8 cellular contexts compared by ENCODE assay signal in genomic region chr13:28137556-28137955, GRCh38. TPM values are rescaled to one million over a fixed set of nuclear protein-coding genes. Genes with fewer than 3 reads are reported as not detected.
A peak's percentile ranks its signal among the peaks of the same experiment; 100 is the strongest.
DNase-seq lines count a peak whose midpoint lies in the region; ATAC-seq, FAIRE-seq and TF ChIP-seq lines count a peak whose summit lies in the region.

No MANE protein-coding gene starts in this region.

- H3K9ac ChIP-seq in Karpas-422 (ENCODE audit: low read length) (peak overlapping the region; percentile 99), GM12878 (ENCODE audit: control insufficient read depth, insufficient read depth, low read length) (peak overlapping the region; percentile 67), liver (ENCODE audit: low read depth in 1 of 2, low read length in 2 of 2) (peak overlapping the region; percentile 86 to 92)

- in situ Hi-C loops in GM12878 (cut with MboI), result no loop called here

- DNase-seq in Karpas-422, result no peak
- DNase-seq in GM12878 (ENCODE audit: low read depth, low spot score), result no peak
- DNase-seq in tibial artery, result no peak
- no peak for DNase-seq in NCI-H2196 (lab: John Stamatoyannopoulos, UW; ENCODE audit: unreplicated experiment)
- no peak for DNase-seq in stimulated activated CD4-positive, alpha-beta T cell treated with anti-CD3 and anti-CD28 coated beads, Interleukin-4, amount 100 ng/mL, for 1 hour

- ATAC-seq in GM18870 (IDR thresholded peaks at IDR 0.05; ENCODE audit: unreplicated experiment) (peak; percentile 0), GM12878 (no peak)

- peak overlapping the region; percentile 95 for H2AFZ ChIP-seq in ACC112 (ENCODE audit: low read length, unreplicated experiment)
- peak overlapping the region; percentile 88 for H2AFZ ChIP-seq in Karpas-422 (ENCODE audit: low read length)
- peak overlapping the region; percentile 42 for H2AFZ ChIP-seq in GM12878 (ENCODE audit: control insufficient read depth, low read depth, low read length)

- CTCF ChIA-PET in GM12878 (lab: Yijun Ruan, JAX), result interaction anchor here (0.6 to 1.0 kb wide), 2 partner anchors 20 to 223 kb away, joined by 3 read pairs; no protein-coding TSS in a partner anchor

- H4K20me1 ChIP-seq in Karpas-422 (ENCODE audit: insufficient read depth, low read depth, low read length), result peaks cover 35% of the 10 kb centered on the region
- no peaks in the 10 kb centered on the region; the same call in none of the 2 replicates for H4K20me1 ChIP-seq in GM12878 (ENCODE audit: control insufficient read depth, insufficient read depth)

- H3K27me3 ChIP-seq in ACC112 (ENCODE audit: insufficient read depth, low read length) (no peaks in the 10 kb centered on the region), Karpas-422 (ENCODE audit: low read length) (no peaks in the 10 kb centered on the region), GM12878 (replicated peaks in 1 of 2; ENCODE audit: control insufficient read depth in 2 of 2, insufficient read depth in 2 of 2, low read length in 1 of 2) (no peaks in the 10 kb centered on the region), liver (ENCODE audit: control insufficient read depth in 4 of 4, insufficient read depth in 4 of 4, low read length in 3 of 4) (no peaks in the 10 kb centered on the region), tibial artery (no peaks in the 10 kb centered on the region)

- SMC1A ChIA-PET in GM12878 (lab: Charles Lee; ENCODE audit: uncharacterized antibody, unreplicated experiment), result interaction anchor here (0.7 to 2.5 kb wide), 3 partner anchors 41 to 173 kb away, joined by 3 to 9 read pairs (median 5); no protein-coding TSS in a partner anchor

- intact Hi-C loops in GM12878 (cut with micrococcal nuclease; ENCODE audit: unreplicated experiment), result loop anchor here (5.0 kb wide), 2 partner anchors 500 to 520 kb away; partner anchors contain the start of gene POMP
- intact Hi-C loops in tibial artery (cut with DNase I; ENCODE audit: low total_unique reads), result loop anchor here (10.0 kb wide), 2 partner anchors 507 to 523 kb away; no protein-coding TSS in a partner anchor

- TF ChIP-seq RAD21 in GM12878 (IDR thresholded peaks at IDR 0.05; ENCODE audit: insufficient read depth, low read depth, low read length) (no peak), liver (IDR thresholded peaks at IDR 0.05) (no peak)

- WGBS in GM12878 (ENCODE audit: insufficient coverage, insufficient replicate concordance, low lambda C conversion rate, missing lambda C conversion rate), result under 1% methylated on average over 11 of the region's 11 CpGs
- WGBS in liver, result under 1% methylated on average over 11 of the region's 11 CpGs

- RAD21 ChIA-PET in GM12878 (lab: Charles Lee; ENCODE audit: unreplicated experiment), result interaction anchor here (0.7 to 1.0 kb wide), 2 partner anchors 82 to 382 kb away, joined by 3 read pairs; no protein-coding TSS in a partner anchor

- peak overlapping the region; percentile 87 for H3K4me2 ChIP-seq in Karpas-422 (ENCODE audit: low read depth, low read length, poor library complexity, severe bottlenecking)
- peak overlapping the region; percentile 84 for H3K4me2 ChIP-seq in GM12878 (ENCODE audit: control insufficient read depth, insufficient read depth)

- TF ChIP-seq EP300 in GM12878 (IDR thresholded peaks at IDR 0.05; ENCODE audit: borderline replicate concordance in 1 of 2, control insufficient read depth in 1 of 2, low read depth in 2 of 2, low read length in 2 of 2), result no peak

- H3K4me1 ChIP-seq in ACC112 (ENCODE audit: control insufficient read depth, insufficient read depth, low read length, unreplicated experiment), result peaks cover 4% of the 10 kb centered on the region
- peaks cover 26% of the 10 kb centered on the region for H3K4me1 ChIP-seq in Karpas-422 (ENCODE audit: low read length)
- H3K4me1 ChIP-seq in GM12878 (ENCODE audit: control insufficient read depth, insufficient read depth, low read length), result peaks cover 8% of the 10 kb centered on the region
- H3K4me1 ChIP-seq in liver (ENCODE audit: control insufficient read depth in 4 of 4, insufficient read depth in 4 of 4, low read length in 3 of 4), result peaks cover 7 to 20% (median 12%) of the 10 kb centered on the region in 4 donors
- H3K4me1 ChIP-seq in tibial artery, result peaks cover 0 to 34% (median 11%) of the 10 kb centered on the region in 4 donors

- H3K79me2 ChIP-seq in ACC112 (ENCODE audit: control insufficient read depth, insufficient read depth, low read length, unreplicated experiment) (peaks cover 51% of the 10 kb centered on the region), Karpas-422 (ENCODE audit: low read length) (peaks cover 54% of the 10 kb centered on the region), GM12878 (ENCODE audit: control insufficient read depth, insufficient read depth, low read length) (peaks cover 57% of the 10 kb centered on the region)

- H3K27ac ChIP-seq in ACC112 (ENCODE audit: low read depth, low read length) (peak overlapping the region; percentile 94), Karpas-422 (ENCODE audit: low read length) (peak overlapping the region; percentile 90), GM12878 (ENCODE audit: control insufficient read depth, insufficient read depth) (peak overlapping the region; percentile 96), liver (ENCODE audit: low read depth in 1 of 2, low read length in 2 of 2) (peak overlapping the region; percentile 97 to 99), tibial artery (peak overlapping the region; percentile 96 to 98)

- POLR2A ChIA-PET in GM12878 (lab: Charles Lee), result interaction anchor here (0.7 kb wide), 1 partner anchor 194 kb away, joined by 4 read pairs; no protein-coding TSS in a partner anchor

- no peaks in the 10 kb centered on the region for H3K9me3 ChIP-seq in Karpas-422 (ENCODE audit: low read length)
- H3K9me3 ChIP-seq in GM12878 (replicated peaks; ENCODE audit: control insufficient read depth, insufficient read depth, low read length), result no peaks in the 10 kb centered on the region
- no peaks in the 10 kb centered on the region for H3K9me3 ChIP-seq in liver (ENCODE audit: control insufficient read depth in 4 of 4, low read length in 3 of 4)
- no peaks in the 10 kb centered on the region for H3K9me3 ChIP-seq in tibial artery

- FAIRE-seq in GM12878 (lab: Jason Lieb, UNC), result no peak

- no peaks in the 10 kb centered on the region for H3K9me2 ChIP-seq in Karpas-422 (replicated peaks; ENCODE audit: insufficient read depth, low read length)

- H3K36me3 ChIP-seq in ACC112 (ENCODE audit: insufficient read depth, low read length) (no peaks in the 10 kb centered on the region), Karpas-422 (ENCODE audit: insufficient read depth, low read length) (no peaks in the 10 kb centered on the region; the same call in 1 of the 2 replicates), GM12878 (ENCODE audit: control insufficient read depth in 2 of 2, insufficient read depth in 2 of 2, low read length in 1 of 2) (no peaks in the 10 kb centered on the region), liver (ENCODE audit: control insufficient read depth in 4 of 4, insufficient read depth in 3 of 4, low read depth in 1 of 4, low read length in 3 of 4) (no peaks in the 10 kb centered on the region), tibial artery (no peaks in the 10 kb centered on the region)

- TSS peak; percentile 78 for BruUV-seq in GM12878 (replicated peaks; lab: Mats Ljungman, UMichigan)

- TF ChIP-seq CTCF in GM12878 (IDR thresholded peaks at IDR 0.05 in 2 of 3, conservative IDR thresholded peaks at IDR 0.05 in 1 of 3; ENCODE audit: control insufficient read depth in 2 of 3, extremely low read depth in 1 of 3, insufficient read depth in 1 of 3, low read depth in 3 of 3, low read length in 3 of 3) (no peak), liver (IDR thresholded peaks at IDR 0.05; ENCODE audit: low read depth, low read length, missing input control) (no peak), tibial artery (IDR thresholded peaks at IDR 0.05) (no peak)

- TF ChIP-seq POLR2A in GM12878 (IDR thresholded peaks at IDR 0.05; ENCODE audit: low read depth, low read length), result no peak

- H3K4me3 ChIP-seq in ACC112 (ENCODE audit: low read depth, low read length), result peak overlapping the region; percentile 97
- peak overlapping the region; percentile 82 for H3K4me3 ChIP-seq in Karpas-422 (ENCODE audit: low read length)
- H3K4me3 ChIP-seq in GM12878, result peak overlapping the region; percentile 93
- peak overlapping the region; percentile 62 to 99 (median 75) for H3K4me3 ChIP-seq in liver (ENCODE audit: low read depth in 1 of 3, low read length in 3 of 3)
- peak overlapping the region; percentile 92 to 94 for H3K4me3 ChIP-seq in tibial artery

RNA-seq across cellular contexts. Expression of gene PAN3, which starts 0.8 kb away (rescaled TPM):
- 21.1 and 39.8 TPM in 2 replicates for total RNA-seq in Karpas-422 (2014; rRNA removed; shearing (Covaris generic); ENCODE audit: low replicate concordance)
- total RNA-seq in GM12878 (2013; cell fraction: nucleolus; rRNA removed), result 134 and 146 TPM in 2 replicates
- 16.5 and 19.1 TPM in 2 replicates for total RNA-seq in GM12878 (2014; rRNA removed)
- total RNA-seq in GM12878 (2014; rRNA removed; fragmentation: Illumina TruSeq; extraction: Trizol), result 20.4 and 21.7 TPM in 2 replicates
- 27.6 and 31.0 TPM in 2 replicates for total RNA-seq in GM12878 (2021)
- polyA plus RNA-seq in GM12878 (2011; ENCODE audit: low read depth), result 13.4 TPM
- 33.3 and 45.1 TPM in 2 replicates for polyA plus RNA-seq in GM12878 (2011; rRNA removed)
- 15.1 and 16.4 TPM in 2 replicates for polyA plus RNA-seq in GM12878 (2011; cell fraction: cytosol; rRNA removed)
- 35.7 and 41.8 TPM in 2 replicates for polyA plus RNA-seq in GM12878 (2011; cell fraction: nucleus; rRNA removed)
- 18.4 and 19.5 TPM in 2 replicates for polyA plus RNA-seq in GM12878 (2012)
- 22.0 and 29.6 TPM in 2 replicates for polyA plus RNA-seq in GM12878 (2014; fragmentation: Illumina TruSeq; extraction: Trizol)
- 10 to 100 TPM; 13.0 to 19.4 TPM for polyA plus RNA-seq in GM12878 (2014; fragmentation: Nextera tagmentation; extraction: Ambion mirVana)
- polyA plus RNA-seq in GM12878 (2014; rRNA removed), result 16.6 and 17.4 TPM in 2 replicates
- polyA plus RNA-seq in GM12878 (2016; fragmentation: Nextera tagmentation; extraction: Ambion mirVana), result 10 to 100 TPM; 18.8 to 27.6 TPM
- 74.8 and 99.3 TPM in 2 replicates for polyA minus RNA-seq in GM12878 (2011; rRNA and poly(A)+ RNA removed)
- polyA minus RNA-seq in GM12878 (2011; cell fraction: cytosol; rRNA and poly(A)+ RNA removed), result 23.7 and 26.7 TPM in 2 replicates
- polyA minus RNA-seq in GM12878 (2011; cell fraction: nucleus; rRNA and poly(A)+ RNA removed), result 43.9 and 62.0 TPM in 2 replicates
- 10 to 100 TPM; 13.1 to 22.8 TPM for total RNA-seq in liver
- polyA plus RNA-seq in liver, result 10 to 100 TPM in 1 of 2 donors, 1 to 10 TPM in 1; 2.9 to 10.2 TPM

RNA-seq across cellular contexts. Expression of gene FLT3, which starts 37.2 kb away (rescaled TPM):
- not detected in 2 replicates for total RNA-seq in Karpas-422 (2014; rRNA removed; shearing (Covaris generic); ENCODE audit: low replicate concordance)
- 0.33 and 0.42 TPM in 2 replicates for total RNA-seq in GM12878 (2013; cell fraction: nucleolus; rRNA removed)
- 0.05 and 0.11 TPM in 2 replicates for total RNA-seq in GM12878 (2014; rRNA removed)
- 0.18 and 0.23 TPM in 2 replicates for total RNA-seq in GM12878 (2014; rRNA removed; fragmentation: Illumina TruSeq; extraction: Trizol)
- 0.10 and 0.16 TPM in 2 replicates for total RNA-seq in GM12878 (2021)
- 0.13 TPM for polyA plus RNA-seq in GM12878 (2011; ENCODE audit: low read depth)
- polyA plus RNA-seq in GM12878 (2011; rRNA removed), result 0.09 TPM in 1 of 2 replicates, not detected in the other
- 0.01 TPM in 1 of 2 replicates, not detected in the other for polyA plus RNA-seq in GM12878 (2011; cell fraction: cytosol; rRNA removed)
- polyA plus RNA-seq in GM12878 (2011; cell fraction: nucleus; rRNA removed), result 0.03 TPM in 1 of 2 replicates, not detected in the other
- 0.22 and 0.27 TPM in 2 replicates for polyA plus RNA-seq in GM12878 (2012)
- 0.04 and 0.16 TPM in 2 replicates for polyA plus RNA-seq in GM12878 (2014; fragmentation: Illumina TruSeq; extraction: Trizol)
- under 1 TPM; 0.06 to 0.13 TPM for polyA plus RNA-seq in GM12878 (2014; fragmentation: Nextera tagmentation; extraction: Ambion mirVana)
- polyA plus RNA-seq in GM12878 (2014; rRNA removed), result 0.05 and 0.10 TPM in 2 replicates
- under 1 TPM; 0.15 to 0.19 TPM for polyA plus RNA-seq in GM12878 (2016; fragmentation: Nextera tagmentation; extraction: Ambion mirVana)
- polyA minus RNA-seq in GM12878 (2011; rRNA and poly(A)+ RNA removed), result not detected in 2 replicates
- polyA minus RNA-seq in GM12878 (2011; cell fraction: cytosol; rRNA and poly(A)+ RNA removed), result not detected in 2 replicates
- not detected in 2 replicates for polyA minus RNA-seq in GM12878 (2011; cell fraction: nucleus; rRNA and poly(A)+ RNA removed)
- total RNA-seq in liver, result under 1 TPM; 0.67 to 0.84 TPM
- under 1 TPM; 0.14 to 0.16 TPM for polyA plus RNA-seq in liver

Comparison
In these comparisons a context has a peak if more than half of its experiments do, and no peak if none do; other contexts are left out.
1. H2AFZ ChIP-seq: peak in every context shown above with its lines; median percentile 95 in ACC112; 88 in Karpas-422; 42 in GM12878.